11 cellular contexts compared by ENCODE assay signal in genomic region chr17:55660171-55660886, GRCh38.
DNase-seq lines count a peak whose midpoint lies in the region; ATAC-seq and TF ChIP-seq lines count a peak whose summit lies in the region.
"Had no signal": no experiment of that assay in that cellular context is flagged by ENCODE, and none has a peak within 500 bp of the region (broad histone marks: within the 10 kb centered on the region; RNA-seq: fewer than 3 reads in every experiment).

No MANE protein-coding gene starts in this region.

- no peak overlapping the region for H3K4me3 Mint-ChIP-seq in GM23338

- no peak overlapping the region for H3K4me2 ChIP-seq in GM23338

- no peaks in the 10 kb centered on the region for H3K9me3 Mint-ChIP-seq in GM23338

- DNase-seq in astrocyte of the hippocampus (ENCODE audit: low read depth, low spot score) (peak; percentile 13), left lung (no peak), superior temporal gyrus (ENCODE audit: extremely low spot score) (peak; percentile 36), ACHN (no peak), GM23338 (ENCODE audit: low spot score) (no peak)
- DNase-seq: activated CD4-positive, CD25-positive, alpha-beta regulatory T cell treated with anti-CD3 and anti-CD28 coated beads, Interleukin-2, amount 50 U/mL, for 72 hours; mesendoderm; NCI-H1105 had no signal

- intact Hi-C loops in left lung (cut with DNase I) = no loop called here

- H3K4me1 ChIP-seq in left lung (peaks cover 0 to 12% of the 10 kb centered on the region in 2 donors), GM23338 (ENCODE audit: insufficient read depth) (peaks cover 10% of the 10 kb centered on the region)
- H3K4me1 ChIP-seq: SJSA1 had no signal

- no peaks in the 10 kb centered on the region for H3K27me3 ChIP-seq in left lung
- no peaks in the 10 kb centered on the region for H3K27me3 ChIP-seq in GM23338 (ENCODE audit: insufficient read depth)

- no peaks in the 10 kb centered on the region for H3F3A ChIP-seq in GM23338 (replicated peaks; ENCODE audit: low read depth)

- no peak overlapping the region for H2AFZ ChIP-seq in GM23338

- ATAC-seq in HG02938 (IDR thresholded peaks at IDR 0.05; ENCODE audit: unreplicated experiment) (peak; percentile 52), left lung (peak; percentile 22), GM23338 (no peak), HG03378 (IDR thresholded peaks at IDR 0.05; ENCODE audit: unreplicated experiment) (no peak)

- TF ChIP-seq CTCF in left lung (IDR thresholded peaks at IDR 0.05) = no peak
- TF ChIP-seq CTCF in GM23338 (conservative IDR thresholded peaks at IDR 0.05; ENCODE audit: low read depth in 2 of 2) = no peak

- H3K36me3 ChIP-seq in left lung (no peaks in the 10 kb centered on the region), GM23338 (ENCODE audit: insufficient read depth) (no peaks in the 10 kb centered on the region)
- H3K36me3 ChIP-seq: SJSA1 had no signal

- no peak overlapping the region for H3K4me3 ChIP-seq in left lung
- no peak overlapping the region for H3K4me3 ChIP-seq in GM23338
- H3K4me3 ChIP-seq: SJSA1 had no signal

- in situ Hi-C loops in ACHN (cut with HindIII; ENCODE audit: low pct_ligation_motif_present, low pct_unique_long_range_greater_than_20kb, low sequenced_read_pairs) = no loop called here

- H3K27me3 Mint-ChIP-seq in GM23338 (ENCODE audit: insufficient read depth, low read depth, poor library complexity) = no peaks in the 10 kb centered on the region

- H3K4me1 Mint-ChIP-seq in GM23338 = peaks cover 11% of the 10 kb centered on the region; the same call in 2 of the 3 replicates

- no peaks in the 10 kb centered on the region for H4K20me1 ChIP-seq in GM23338 (replicated peaks; ENCODE audit: insufficient read depth)

- H3K79me2 ChIP-seq in GM23338 (replicated peaks; ENCODE audit: insufficient read depth) = no peaks in the 10 kb centered on the region

- H3K9me2 ChIP-seq in GM23338 (ENCODE audit: insufficient read depth) = 0 out of 2 replicates have a peak, but pooled peaks cover 6% of the 10 kb centered on the region

- H3K9me3 ChIP-seq in left lung = no peaks in the 10 kb centered on the region
- H3K9me3 ChIP-seq: SJSA1 had no signal

- H3K36me3 Mint-ChIP-seq in GM23338 (ENCODE audit: low read depth) = no peaks in the 10 kb centered on the region

- no peak overlapping the region for H3K27ac Mint-ChIP-seq in GM23338

- no peak overlapping the region for H3K27ac ChIP-seq in left lung
- H3K27ac ChIP-seq in GM23338 (ENCODE audit: low read depth) = no peak overlapping the region
- H3K27ac ChIP-seq: SJSA1 had no signal

TF ChIP-seq in GM23338, 12 proteins besides CTCF, POLR2A, EP300 and RAD21:
- no peak for TF ChIP-seq EZH2phosphoT487 (IDR thresholded peaks at IDR 0.05; ENCODE audit: unreplicated experiment)
- no peak for TF ChIP-seq ZNF331 (CRISPR knock-in tag; IDR thresholded peaks at IDR 0.05; ENCODE audit: low read depth)
- TF ChIP-seq ZNF462 (CRISPR knock-in tag; IDR thresholded peaks at IDR 0.05) = no peak
- no peak for TF ChIP-seq ZNF114 (CRISPR knock-in tag; IDR thresholded peaks at IDR 0.05)
- no peak for TF ChIP-seq NANOG (IDR thresholded peaks at IDR 0.05; ENCODE audit: borderline replicate concordance)
- no peak for TF ChIP-seq REST (IDR thresholded peaks at IDR 0.05; ENCODE audit: unreplicated experiment)

Comparison
In these comparisons a context has a peak if more than half of its experiments do, and no peak if none do; other contexts are left out.
1. ATAC-seq: peak in HG02938 (single experiment) and left lung (single experiment); none in GM23338 (single experiment) and HG03378 (single experiment).
2. DNase-seq: peak in astrocyte of the hippocampus (single experiment) and superior temporal gyrus (single experiment); none in left lung (0 of 2), ACHN (single experiment) and GM23338 (single experiment).